In genomic region chr16:56094231-56094630, GRCh38 we compare ENCODE assay signal across 20 cellular contexts.
"Had no signal": no experiment of that assay in that cellular context is flagged by ENCODE, and none has a peak within 500 bp of the region (broad histone marks: within the 10 kb centered on the region; RNA-seq: fewer than 3 reads in every experiment).

No MANE protein-coding gene starts in this region.

- ATAC-seq: effector memory CD8-positive, alpha-beta T cell; gastroesophageal sphincter; left colon; left ventricle myocardium superior; sciatic nerve; stimulated activated memory B cell treated with anti-CD40 and anti-IgM and Interleukin-4, amounts not matched to agents 10 μg/mL and 1 μg/mL and 100 μg/mL, for 72 hours had no signal

- DNase-seq: effector memory CD8-positive, alpha-beta T cell; esophagus squamous epithelium; foreskin fibroblast; glutamatergic neuron; left colon; left ventricle myocardium superior; mesenchymal stem cell; naive B cell; nephron progenitor cell; posterior cingulate gyrus; spleen; stimulated activated CD4-positive, alpha-beta T cell treated with anti-CD3 and anti-CD28 coated beads, Interleukin-15, amount 100 ng/mL, for 24 hours; stimulated activated CD4-positive, alpha-beta T cell treated with anti-CD3 and anti-CD28 coated beads, Interleukin-1b, Interleukin-23, amount 100 ng/mL, for 48 hours; stimulated activated CD4-positive, alpha-beta T cell treated with anti-CD3 and anti-CD28 coated beads, Interleukin-4, amount 100 ng/mL, for 24 hours; tibial artery; upper lobe of left lung; uterus had no signal
